ENCODE assay signal across 9 cellular contexts in the genomic region with DNA sequence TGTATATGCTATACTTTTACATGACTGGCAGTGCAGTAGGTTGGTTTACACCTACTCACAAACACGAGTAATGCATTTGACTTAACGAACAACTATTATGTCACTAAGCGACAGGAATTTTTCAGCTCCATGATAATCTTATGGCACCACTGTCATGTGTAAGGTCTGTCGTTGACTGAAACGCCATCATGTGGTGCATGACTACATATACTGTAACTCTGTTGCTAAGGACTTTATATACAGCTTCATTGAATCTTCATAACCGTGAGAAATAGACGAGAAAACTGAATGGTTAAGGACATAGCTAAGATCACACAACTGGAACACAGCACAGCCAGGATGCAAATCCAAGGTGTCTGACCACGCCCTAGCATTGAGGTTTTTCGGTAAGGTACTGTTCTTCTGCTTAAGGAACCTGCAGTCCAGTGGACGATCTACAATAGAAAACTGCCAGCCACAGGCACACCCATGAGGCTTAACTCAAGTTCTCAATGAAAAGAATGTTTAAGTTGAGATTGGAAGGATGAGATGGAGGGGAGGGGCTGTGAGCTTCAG. TPM values are rescaled to one million over a fixed set of nuclear protein-coding genes. Genes with fewer than 3 reads are reported as not detected.
DNase-seq lines count a peak whose midpoint lies in the region; ATAC-seq and TF ChIP-seq lines count a peak whose summit lies in the region.
"Had no signal": no experiment of that assay in that cellular context is flagged by ENCODE, and none has a peak within 500 bp of the region (broad histone marks: within the 10 kb centered on the region; RNA-seq: fewer than 3 reads in every experiment).

No MANE protein-coding gene starts in this region.

- H3K36me3 Mint-ChIP-seq in brain (no peaks in the 10 kb centered on the region), natural killer cell (no peaks in the 10 kb centered on the region)

- H3K4me3 Mint-ChIP-seq in brain, result peak overlapping the region; percentile 84 to 97 (median 90)
- peak overlapping the region; percentile 69 for H3K4me3 Mint-ChIP-seq in natural killer cell

- peaks cover 73% of the 10 kb centered on the region for H3K4me1 Mint-ChIP-seq in brain
- H3K4me1 Mint-ChIP-seq in natural killer cell, result peaks cover 58 to 62% of the 10 kb centered on the region in 2 donors

- intact Hi-C loops in natural killer cell (cut with micrococcal nuclease), result loop anchor here (2.0 to 10.0 kb wide), 4 partner anchors 105 to 824 kb away; a partner anchor contains a TSS

- H3K27me3 Mint-ChIP-seq in brain (peaks cover 9% of the 10 kb centered on the region), natural killer cell (ENCODE audit: low read depth in 2 of 2) (no peaks in the 10 kb centered on the region)

- peak; percentile 9 for DNase-seq in CD1c-positive myeloid dendritic cell (ENCODE audit: extremely low spot score)
- DNase-seq in Kasumi-1 (lab: John Stamatoyannopoulos, UW), result peak; percentile 25 to 35
- no peak for DNase-seq in natural killer cell
- DNase-seq in NCI-H1694 (lab: John Stamatoyannopoulos, UW), result no peak
- no peak for DNase-seq in GF-D8 (lab: John Stamatoyannopoulos, UW)
- no peak for DNase-seq in NCI-H1092 (lab: John Stamatoyannopoulos, UW)
- DNase-seq: stimulated activated CD4-positive, alpha-beta T cell treated with anti-CD3 and anti-CD28 coated beads, Interleukin-1b, Interleukin-23, amount 100 ng/mL, for 48 hours had no signal

- ATAC-seq in natural killer cell (peak in 1 of 3 donors; percentile 13), HG03039 (IDR thresholded peaks at IDR 0.05; ENCODE audit: unreplicated experiment) (no peak)

- H3K9me3 Mint-ChIP-seq in brain (peaks cover 0 to 6% (median 6%) of the 10 kb centered on the region in 5 experiments), natural killer cell (no peaks in the 10 kb centered on the region)

- H3K27ac Mint-ChIP-seq in brain (peak overlapping the region in 4 of 5 experiments; percentile 25 to 95 (median 89)), natural killer cell (peak overlapping the region; percentile 93 to 95)

- TF ChIP-seq CTCF in brain (conservative IDR thresholded peaks at IDR 0.05) (no peak), natural killer cell (IDR thresholded peaks at IDR 0.05) (no peak)

RNA-seq across cellular contexts. Expression of a gene that starts 3.3 kb away (rescaled TPM):
- polyA plus RNA-seq in brain (ENCODE audit: insufficient read depth, low read depth, low replicate concordance), result 85.1 TPM
- 100 to 1,000 TPM in 1 of 3 donors, 10 to 100 TPM in 2; 57.9 to 137 (median 64.7) TPM for total RNA-seq in natural killer cell

Comparison
In these comparisons a context has a peak if more than half of its experiments do, and no peak if none do; other contexts are left out.
1. DNase-seq: peak in CD1c-positive myeloid dendritic cell (single experiment) and Kasumi-1 (2 of 2); none in natural killer cell (single experiment), NCI-H1694 (single experiment), GF-D8 (single experiment) and NCI-H1092 (single experiment).